Comparison of ENCODE assay signal across 11 cellular contexts in the genomic region with DNA sequence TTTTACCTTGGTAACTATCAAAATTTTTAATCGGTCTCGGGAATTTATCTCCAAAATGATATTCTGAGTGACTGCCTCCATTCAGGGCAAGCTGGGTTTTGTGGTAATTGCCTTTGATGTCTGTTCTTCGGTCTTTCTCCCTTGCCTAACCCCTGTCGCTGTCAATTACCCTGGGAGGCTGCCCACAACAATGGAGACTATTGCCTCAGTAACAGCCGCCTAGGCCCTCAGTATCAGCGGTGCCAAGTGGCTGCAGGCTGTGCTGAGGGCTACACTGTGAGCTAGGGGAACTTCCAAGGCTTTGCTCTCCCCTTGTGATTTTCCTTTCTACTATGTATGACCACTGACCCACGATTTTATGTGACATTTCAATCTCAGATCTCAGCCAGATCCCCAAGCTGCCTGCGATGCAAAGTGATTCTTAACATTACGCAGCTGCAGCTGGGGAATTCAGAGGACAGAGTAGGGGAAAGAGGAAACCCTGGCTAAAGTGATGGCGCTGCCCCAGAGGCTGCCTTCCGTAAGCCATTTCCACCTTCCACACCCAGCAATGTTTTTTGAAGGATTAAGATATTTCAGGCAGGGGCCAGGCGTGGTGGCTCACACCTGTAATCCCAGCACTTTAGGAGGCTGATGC. TPM values are rescaled to one million over a fixed set of nuclear protein-coding genes. Genes with fewer than 3 reads are reported as not detected.
DNase-seq lines count a peak whose midpoint lies in the region; ATAC-seq and TF ChIP-seq lines count a peak whose summit lies in the region.
"Had no signal": no experiment of that assay in that cellular context is flagged by ENCODE, and none has a peak within 500 bp of the region (broad histone marks: within the 10 kb centered on the region; RNA-seq: fewer than 3 reads in every experiment).

No MANE protein-coding gene starts in this region.

- intact Hi-C loops in lower lobe of right lung (cut with DNase I): no loop called here
- intact Hi-C loops in esophagus squamous epithelium (cut with DNase I): no loop called here

- H3K27me3 ChIP-seq in lower lobe of right lung (ENCODE audit: low read depth) (no peaks in the 10 kb centered on the region), esophagus squamous epithelium (no peaks in the 10 kb centered on the region)

- 34 to 49% methylated on average over 11 to 12 of the region's 12 CpGs for WGBS in esophagus squamous epithelium, 2 donors

- H3K36me3 Mint-ChIP-seq in activated naive CD8-positive, alpha-beta T cell treated with anti-CD3 and anti-CD28 coated beads, Interleukin-2, amount 50 U/mL, for 24 hours (ENCODE audit: low read depth): no peaks in the 10 kb centered on the region
- H3K36me3 Mint-ChIP-seq: activated CD4-positive, alpha-beta memory T cell treated with anti-CD3 and anti-CD28 coated beads for 36 hours had no signal

- H3K4me3 ChIP-seq in AG10803 (ENCODE audit: low read length) (peak overlapping the region; percentile 8; the same call in 1 of the 2 replicates), HFF-Myc (replicated peaks; ENCODE audit: low read depth, low read length) (peak overlapping the region; percentile 30), lower lobe of right lung (no peak overlapping the region), esophagus squamous epithelium (no peak overlapping the region)

- H3K9me3 Mint-ChIP-seq in activated naive CD8-positive, alpha-beta T cell treated with anti-CD3 and anti-CD28 coated beads, Interleukin-2, amount 50 U/mL, for 24 hours: no peaks in the 10 kb centered on the region
- H3K9me3 Mint-ChIP-seq: activated CD4-positive, alpha-beta memory T cell treated with anti-CD3 and anti-CD28 coated beads for 36 hours; dendritic cell treated with granulocyte-macrophage colony-stimulating factor and Interleukin-4, amounts not matched to agents 40 ng/mL and 50 ng/mL, for 4 days had no signal

- no peak overlapping the region for H3K27ac ChIP-seq in lower lobe of right lung
- H3K27ac ChIP-seq in esophagus squamous epithelium: no peak overlapping the region

- peaks cover 10% of the 10 kb centered on the region for H3K4me1 Mint-ChIP-seq in activated naive CD8-positive, alpha-beta T cell treated with anti-CD3 and anti-CD28 coated beads, Interleukin-2, amount 50 U/mL, for 24 hours

- peaks cover 1% of the 10 kb centered on the region for H3K27me3 Mint-ChIP-seq in activated naive CD8-positive, alpha-beta T cell treated with anti-CD3 and anti-CD28 coated beads, Interleukin-2, amount 50 U/mL, for 24 hours
- H3K27me3 Mint-ChIP-seq: dendritic cell treated with granulocyte-macrophage colony-stimulating factor and Interleukin-4, amounts not matched to agents 40 ng/mL and 50 ng/mL, for 4 days had no signal

- H3K36me3 ChIP-seq in lower lobe of right lung (no peaks in the 10 kb centered on the region), esophagus squamous epithelium (no peaks in the 10 kb centered on the region)

- H3K4me3 Mint-ChIP-seq in activated naive CD8-positive, alpha-beta T cell treated with anti-CD3 and anti-CD28 coated beads, Interleukin-2, amount 50 U/mL, for 24 hours: no peak overlapping the region
- H3K4me3 Mint-ChIP-seq: activated CD4-positive, alpha-beta memory T cell treated with anti-CD3 and anti-CD28 coated beads for 36 hours; dendritic cell treated with granulocyte-macrophage colony-stimulating factor and Interleukin-4, amounts not matched to agents 40 ng/mL and 50 ng/mL, for 4 days had no signal

- H3K9me3 ChIP-seq in lower lobe of right lung: no peaks in the 10 kb centered on the region
- no peaks in the 10 kb centered on the region for H3K9me3 ChIP-seq in esophagus squamous epithelium

- TF ChIP-seq CTCF in AG10803 (conservative IDR thresholded peaks at IDR 0.05; ENCODE audit: low read length): no peak
- no peak for TF ChIP-seq CTCF in HFF-Myc (IDR thresholded peaks at IDR 0.05; ENCODE audit: low read depth, low read length, missing control alignments)
- TF ChIP-seq CTCF in lower lobe of right lung (IDR thresholded peaks at IDR 0.05): no peak
- no peak for TF ChIP-seq CTCF in esophagus squamous epithelium (IDR thresholded peaks at IDR 0.05)

- TF ChIP-seq POLR2A in esophagus squamous epithelium (IDR thresholded peaks at IDR 0.05): no peak

- H3K4me1 ChIP-seq in lower lobe of right lung: no peaks in the 10 kb centered on the region
- H3K4me1 ChIP-seq in esophagus squamous epithelium: peaks cover 0 to 10% (median 0%) of the 10 kb centered on the region in 3 donors

- H3K27ac Mint-ChIP-seq in activated naive CD8-positive, alpha-beta T cell treated with anti-CD3 and anti-CD28 coated beads, Interleukin-2, amount 50 U/mL, for 24 hours: no peak overlapping the region
- H3K27ac Mint-ChIP-seq: activated CD4-positive, alpha-beta memory T cell treated with anti-CD3 and anti-CD28 coated beads for 36 hours; dendritic cell treated with granulocyte-macrophage colony-stimulating factor and Interleukin-4, amounts not matched to agents 40 ng/mL and 50 ng/mL, for 4 days had no signal

- DNase-seq in AG10803 (ENCODE audit: low read depth): peak; percentile 43
- DNase-seq in HFF-Myc (ENCODE audit: extremely low read depth, low read depth): peak; percentile 24
- peak; percentile 5 for DNase-seq in activated naive CD8-positive, alpha-beta T cell treated with anti-CD3 and anti-CD28 coated beads, Interleukin-2, amount 50 U/mL, for 24 hours
- no peak for DNase-seq in lower lobe of right lung
- no peak for DNase-seq in activated T-cell treated with anti-CD3 and anti-CD28 coated beads, Interleukin-2, amount 50 U/mL, for 1 hour
- DNase-seq in stimulated activated CD4-positive, alpha-beta T cell treated with anti-CD3 and anti-CD28 coated beads, Interleukin-12 subunit alpha, Interleukin-12 subunit beta, amount 100 ng/mL, for 4 hours: no peak
- no peak for DNase-seq in esophagus squamous epithelium (lab: John Stamatoyannopoulos, UW)
- DNase-seq: activated CD4-positive, alpha-beta memory T cell treated with anti-CD3 and anti-CD28 coated beads for 36 hours; GDM1 had no signal

- ATAC-seq in activated naive CD8-positive, alpha-beta T cell treated with anti-CD3 and anti-CD28 coated beads, Interleukin-2, amount 50 U/mL, for 24 hours: peak; percentile 78
- peak; percentile 41 to 48 for ATAC-seq in lower lobe of right lung
- ATAC-seq in GM21825 (IDR thresholded peaks at IDR 0.05; ENCODE audit: unreplicated experiment): no peak

RNA-seq across cellular contexts. Expression of gene REST, which starts 36.2 kb away (rescaled TPM):
- total RNA-seq in lower lobe of right lung (39.5 TPM), esophagus squamous epithelium (10 to 100 TPM; 19.3 to 28.3 (median 22.7) TPM)

RNA-seq across cellular contexts. Expression of gene SPINK2, which starts 50.0 kb away (rescaled TPM):
- total RNA-seq in lower lobe of right lung (not detected), esophagus squamous epithelium (1 to 10 TPM in 2 of 4 donors, under 1 TPM in 1, not detected in 1; 0.76 to 1.5 (median 1.1) TPM)

Comparison
In these comparisons a context has a peak if more than half of its experiments do, and no peak if none do; other contexts are left out.
1. DNase-seq: peak in AG10803 (single experiment), HFF-Myc (single experiment) and activated naive CD8-positive, alpha-beta T cell treated with anti-CD3 and anti-CD28 coated beads, Interleukin-2, amount 50 U/mL, for 24 hours (single experiment); none in lower lobe of right lung (single experiment), activated T-cell treated with anti-CD3 and anti-CD28 coated beads, Interleukin-2, amount 50 U/mL, for 1 hour (single experiment), stimulated activated CD4-positive, alpha-beta T cell treated with anti-CD3 and anti-CD28 coated beads, Interleukin-12 subunit alpha, Interleukin-12 subunit beta, amount 100 ng/mL, for 4 hours (single experiment) and esophagus squamous epithelium (single experiment).
2. H3K4me3 ChIP-seq: peak in AG10803 (single experiment) and HFF-Myc (single experiment); none in lower lobe of right lung (single experiment) and esophagus squamous epithelium (0 of 4).